Comparison of ENCODE assay signal across 1 cellular context in the genomic region with DNA sequence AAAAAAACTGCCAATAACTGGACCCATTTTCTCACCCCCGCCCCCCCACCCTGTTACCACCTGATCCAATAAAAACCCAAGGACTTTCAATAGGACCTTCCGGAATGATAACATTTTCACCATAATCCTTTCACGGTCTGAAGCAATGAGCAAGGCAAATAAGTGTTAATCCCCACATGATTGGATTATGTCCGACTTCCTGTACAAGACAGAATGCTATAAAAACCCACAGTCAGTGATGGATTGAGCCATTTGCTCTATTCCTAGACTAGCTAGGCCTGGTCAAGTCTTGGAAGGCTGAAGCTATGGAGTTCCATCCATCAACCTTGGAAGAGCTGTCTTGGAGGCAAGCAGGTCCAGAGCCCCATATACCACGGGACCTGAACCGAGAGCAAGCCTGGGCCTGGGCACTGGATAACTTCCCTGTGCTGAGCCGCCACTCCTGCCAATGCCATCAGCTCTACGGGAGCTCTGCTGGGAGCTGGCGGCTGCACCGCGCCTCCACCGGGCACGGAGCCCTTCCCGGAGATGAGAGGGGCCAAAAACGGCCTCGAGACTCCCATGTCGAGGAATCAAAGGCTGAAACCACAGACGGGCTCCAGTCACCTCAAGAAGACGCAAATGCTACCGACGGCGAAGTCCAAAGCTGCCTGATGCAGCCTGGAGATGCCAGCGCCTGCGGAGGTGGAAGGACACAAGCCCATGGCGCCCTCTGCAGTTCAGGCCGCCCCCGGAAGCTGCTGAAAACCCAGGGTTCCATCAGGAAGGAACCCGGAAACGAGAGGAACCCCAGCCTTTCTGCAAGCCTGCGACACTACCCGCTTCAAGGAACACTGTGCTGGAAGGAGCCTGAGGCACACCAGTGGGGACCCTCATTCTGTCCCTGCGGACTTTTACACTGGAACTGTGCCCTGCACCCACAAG.
TF ChIP-seq lines count a peak whose summit lies in the region.

No MANE protein-coding gene starts in this region.

TF ChIP-seq in IMR-90, 13 proteins besides CTCF, POLR2A, EP300 and RAD21:
- TF ChIP-seq RFX5 (IDR thresholded peaks at IDR 0.05; ENCODE audit: low read depth, low read length) (no peak), SMC3 (IDR thresholded peaks at IDR 0.05; ENCODE audit: low read depth, low read length) (peak; percentile 10; the same call in 1 of the 2 replicates)
